Comparison of ENCODE assay signal across 10 cellular contexts in genomic region chr6:2633763-2634150, GRCh38.
A peak's percentile ranks its signal among the peaks of the same experiment; 100 is the strongest.
DNase-seq lines count a peak whose midpoint lies in the region; ATAC-seq and TF ChIP-seq lines count a peak whose summit lies in the region.
"Had no signal": no experiment of that assay in that cellular context is flagged by ENCODE, and none has a peak within 500 bp of the region (broad histone marks: within the 10 kb centered on the region; RNA-seq: fewer than 3 reads in every experiment).

No MANE protein-coding gene starts in this region.

- intact Hi-C loops in CD4-positive, alpha-beta T cell (cut with DNase I, micrococcal nuclease), result loop anchor here (1.0 to 5.0 kb wide), 7 partner anchors 279 to 1111 kb away; no protein-coding TSS in a partner anchor

- H3K9me3 ChIP-seq in CD4-positive, alpha-beta T cell (ENCODE audit: control insufficient read depth, low read length), result no peaks in the 10 kb centered on the region

- peak overlapping the region; percentile 23 for H3K4me3 ChIP-seq in fibroblast of mammary gland (ENCODE audit: control insufficient read depth, low read depth, low read length)

- no peaks in the 10 kb centered on the region for H3K36me3 Mint-ChIP-seq in CD4-positive, alpha-beta T cell (ENCODE audit: low read depth)
- H3K36me3 Mint-ChIP-seq in T-cell (no peaks in the 10 kb centered on the region), progenitor cell of endocrine pancreas (ENCODE audit: insufficient read depth) (no peaks in the 10 kb centered on the region)
- H3K36me3 Mint-ChIP-seq: activated naive CD8-positive, alpha-beta T cell treated with anti-CD3 and anti-CD28 coated beads for 36 hours had no signal

- TF ChIP-seq CTCF in CD4-positive, alpha-beta T cell (IDR thresholded peaks at IDR 0.05), result no peak
- TF ChIP-seq CTCF in fibroblast of mammary gland (conservative IDR thresholded peaks at IDR 0.05; ENCODE audit: control insufficient read depth, insufficient read depth, low read depth, low read length), result no peak
- no peak for TF ChIP-seq CTCF in progenitor cell of endocrine pancreas (IDR thresholded peaks at IDR 0.05; ENCODE audit: unreplicated experiment)

- ATAC-seq in CD4-positive, alpha-beta T cell (ENCODE audit: poor library complexity), result no peak
- ATAC-seq in T-cell (replicated peaks in 1 of 4), result no peak
- ATAC-seq in GM19328 (IDR thresholded peaks at IDR 0.05; ENCODE audit: unreplicated experiment), result no peak
- ATAC-seq in HG03442 (IDR thresholded peaks at IDR 0.05; ENCODE audit: unreplicated experiment), result no peak

- no peaks in the 10 kb centered on the region for H3K27me3 ChIP-seq in CD4-positive, alpha-beta T cell (ENCODE audit: control insufficient read depth, insufficient read depth, low read length)

- no peak for DNase-seq in CD4-positive, alpha-beta T cell
- no peak for DNase-seq in T-cell
- DNase-seq in fibroblast of mammary gland (ENCODE audit: low read depth), result no peak
- DNase-seq in progenitor cell of endocrine pancreas (ENCODE audit: low spot score, unreplicated experiment), result no peak
- DNase-seq in NCI-H146 treated with DMSO at 0.1 percent for 48 hours (lab: John Stamatoyannopoulos, UW; ENCODE audit: unreplicated experiment), result no peak
- no peak for DNase-seq in NCI-H1436 (lab: John Stamatoyannopoulos, UW)

- no peak overlapping the region for H3K27ac ChIP-seq in CD4-positive, alpha-beta T cell (ENCODE audit: low read depth, low read length)
- H3K27ac ChIP-seq: PC-9 had no signal

- peak overlapping the region; percentile 15 for H3K4me3 Mint-ChIP-seq in CD4-positive, alpha-beta T cell
- H3K4me3 Mint-ChIP-seq in T-cell (peak overlapping the region; percentile 21 to 76 (median 55)), progenitor cell of endocrine pancreas (ENCODE audit: low read depth) (peak overlapping the region; percentile 70)

- POLR2A ChIA-PET in CD4-positive, alpha-beta T cell (lab: Charles Lee), result interaction anchor here (1.7 to 1.8 kb wide), 2 partner anchors 1026 to 1038 kb away, joined by 4 to 5 read pairs; no protein-coding TSS in a partner anchor
- POLR2A ChIA-PET in T-cell (lab: Charles Lee), result interaction anchor here in 1 of 2 donors (0.9 kb wide), 1 partner anchor 1037 kb away, joined by 3 read pairs; no protein-coding TSS in a partner anchor

- no peak overlapping the region for H3K27ac Mint-ChIP-seq in CD4-positive, alpha-beta T cell
- H3K27ac Mint-ChIP-seq in T-cell (no peak overlapping the region), progenitor cell of endocrine pancreas (no peak overlapping the region)

- no peaks in the 10 kb centered on the region for H3K9me3 Mint-ChIP-seq in CD4-positive, alpha-beta T cell
- H3K9me3 Mint-ChIP-seq in T-cell (no peaks in the 10 kb centered on the region), progenitor cell of endocrine pancreas (ENCODE audit: low read depth) (no peaks in the 10 kb centered on the region)
- H3K9me3 Mint-ChIP-seq: activated naive CD8-positive, alpha-beta T cell treated with anti-CD3 and anti-CD28 coated beads for 36 hours had no signal

- H3K27me3 Mint-ChIP-seq in CD4-positive, alpha-beta T cell, result peaks cover 19% of the 10 kb centered on the region
- peaks cover 14 to 28% of the 10 kb centered on the region in 2 donors for H3K27me3 Mint-ChIP-seq in T-cell
- H3K27me3 Mint-ChIP-seq in progenitor cell of endocrine pancreas, result peaks cover 33% of the 10 kb centered on the region

- no peaks in the 10 kb centered on the region for H3K4me1 Mint-ChIP-seq in CD4-positive, alpha-beta T cell (ENCODE audit: low read depth)
- H3K4me1 Mint-ChIP-seq in T-cell (peaks cover 4 to 6% (median 5%) of the 10 kb centered on the region in 3 donors), progenitor cell of endocrine pancreas (ENCODE audit: low read depth) (no peaks in the 10 kb centered on the region)

- CTCF ChIA-PET in CD4-positive, alpha-beta T cell (lab: Charles Lee), result interaction anchor here (0.6 to 2.6 kb wide), 14 partner anchors 10 to 1037 kb away, joined by 3 to 28 read pairs (median 4); no protein-coding TSS in a partner anchor
- CTCF ChIA-PET in T-cell (lab: Charles Lee), result interaction anchor here (0.6 to 3.8 kb wide), 18 partner anchors 11 to 1041 kb away, joined by 3 to 53 read pairs (median 5); no protein-coding TSS in a partner anchor

Comparison
In these comparisons a context has a peak if more than half of its experiments do, and no peak if none do; other contexts are left out.
1. H3K4me3 Mint-ChIP-seq: peak in every context shown above with its lines; median percentile 70 in progenitor cell of endocrine pancreas; 55 in T-cell; 15 in CD4-positive, alpha-beta T cell.